Comparison of ENCODE assay signal across 8 cellular contexts in genomic region chr20:11891827-11892521, GRCh38. TPM values are rescaled to one million over a fixed set of nuclear protein-coding genes. Genes with fewer than 3 reads are reported as not detected.
DNase-seq lines count a peak whose midpoint lies in the region; ATAC-seq and TF ChIP-seq lines count a peak whose summit lies in the region.

No MANE protein-coding gene starts in this region.

- peak overlapping the region; percentile 80 for H3K4me2 ChIP-seq in IMR-90 (ENCODE audit: low read depth, low read length)

- peaks cover 8% of the 10 kb centered on the region for H3K36me3 Mint-ChIP-seq in progenitor cell of endocrine pancreas (ENCODE audit: insufficient read depth)

- no peaks in the 10 kb centered on the region for H3K27me3 Mint-ChIP-seq in progenitor cell of endocrine pancreas

- intact Hi-C loops in IMR-90 (cut with micrococcal nuclease), result loop anchor here (1.0 to 10.0 kb wide), 4 partner anchors 40 to 176 kb away; no protein-coding TSS in a partner anchor
- intact Hi-C loops in right cardiac atrium (cut with DNase I), result no loop called here

- H3K36me3 ChIP-seq in BJ (ENCODE audit: control insufficient read depth, insufficient read depth, low read length) (no peaks in the 10 kb centered on the region), IMR-90 (ENCODE audit: control insufficient read depth, insufficient read depth, low read length) (no peaks in the 10 kb centered on the region)

- H3K14ac ChIP-seq in IMR-90 (replicated peaks; ENCODE audit: low read depth, low read length), result peak overlapping the region; percentile 69

- peak overlapping the region; percentile 85 for H3K23ac ChIP-seq in IMR-90 (ENCODE audit: low read depth, low read length)

- no peak overlapping the region for H2AK5ac ChIP-seq in IMR-90 (ENCODE audit: low read depth, low read length)

- no peak overlapping the region for H2AK9ac ChIP-seq in IMR-90 (replicated peaks; ENCODE audit: low read depth, low read length, poor library complexity)

- H3K4me1 ChIP-seq in IMR-90 (ENCODE audit: control insufficient read depth, insufficient read depth, low read length) (peaks cover 6% of the 10 kb centered on the region; the same call in 1 of the 2 replicates), right cardiac atrium (ENCODE audit: control insufficient read depth, insufficient read depth, low read length) (peaks cover 7% of the 10 kb centered on the region)

- ATAC-seq in GM19328 (IDR thresholded peaks at IDR 0.05; ENCODE audit: unreplicated experiment) (peak; percentile 48), IMR-90 (ENCODE audit: low read depth) (peak; percentile 8; the same call in 1 of the 2 replicates), right cardiac atrium (peak; percentile 40 to 48), GM19324 (IDR thresholded peaks at IDR 0.05; ENCODE audit: low FRiP score, unreplicated experiment) (no peak)

- WGBS in IMR-90 (ENCODE audit: extremely low coverage in 2 of 2, insufficient read length in 1 of 2), 2 experiments, result no CpG with 5 or more reads among the region's 16 CpGs
- WGBS in right cardiac atrium, result under 1% methylated on average over 16 of the region's 16 CpGs

- no peak for TF ChIP-seq POLR2A in IMR-90 (IDR thresholded peaks at IDR 0.05; ENCODE audit: low read depth, low read length)

- dilution Hi-C loops in IMR-90 (cut with HindIII; ENCODE audit: low sequenced_read_pairs, unreplicated experiment), result no loop called here

- H3K18ac ChIP-seq in IMR-90 (ENCODE audit: low read depth, low read length), result peak overlapping the region; percentile 61

- H3K4me3 ChIP-seq in BJ (ENCODE audit: low read depth, low read length) (peak overlapping the region; percentile 56), IMR-90 (ENCODE audit: insufficient read depth, low read depth, low read length) (peak overlapping the region; percentile 85), right cardiac atrium (ENCODE audit: low read length) (peak overlapping the region; percentile 85)

- H3K27me3 ChIP-seq in BJ (ENCODE audit: control insufficient read depth, insufficient read depth, low read length), result no peaks in the 10 kb centered on the region
- no peaks in the 10 kb centered on the region for H3K27me3 ChIP-seq in IMR-90 (ENCODE audit: control insufficient read depth, insufficient read depth, low read length)
- no peaks in the 10 kb centered on the region for H3K27me3 ChIP-seq in right cardiac atrium (ENCODE audit: control insufficient read depth, insufficient read depth)

- TF ChIP-seq CTCF in BJ (IDR thresholded peaks at IDR 0.05; ENCODE audit: insufficient read depth, low read depth, low read length) (no peak), IMR-90 (conservative IDR thresholded peaks at IDR 0.05; ENCODE audit: low read depth, low read length) (no peak), progenitor cell of endocrine pancreas (IDR thresholded peaks at IDR 0.05; ENCODE audit: unreplicated experiment) (no peak)

- H3K9me1 ChIP-seq in IMR-90 (ENCODE audit: insufficient read depth, low read length), result peaks cover 9% of the 10 kb centered on the region

- peak overlapping the region; percentile 56 for H3K56ac ChIP-seq in IMR-90 (ENCODE audit: extremely low read depth, insufficient read depth, low read length)

- peak overlapping the region; percentile 61 for H3K9ac ChIP-seq in IMR-90 (ENCODE audit: low read depth, low read length)

- H3K9me3 ChIP-seq in IMR-90 (ENCODE audit: control insufficient read depth, insufficient read depth, low read length) (no peaks in the 10 kb centered on the region), right cardiac atrium (ENCODE audit: control insufficient read depth, low read length) (no peaks in the 10 kb centered on the region)

- peak overlapping the region; percentile 95 for H3K27ac Mint-ChIP-seq in progenitor cell of endocrine pancreas

- H3K79me1 ChIP-seq in IMR-90 (ENCODE audit: low read depth in 1 of 2, low read length in 2 of 2), result peaks cover 12 to 40% of the 10 kb centered on the region in 2 experiments

- in situ Hi-C loops in IMR-90 (cut with MboI; ENCODE audit: low sequenced_read_pairs), result loop anchor here (10.0 kb wide), 1 partner anchor 77 kb away; no protein-coding TSS in a partner anchor

- H2BK20ac ChIP-seq in IMR-90 (ENCODE audit: low read depth, low read length), result no peak overlapping the region

- no peak for TF ChIP-seq RAD21 in IMR-90 (IDR thresholded peaks at IDR 0.05; ENCODE audit: low read length)

- peak overlapping the region; percentile 79 for H3K27ac ChIP-seq in IMR-90 (ENCODE audit: insufficient read depth, low read length)
- peak overlapping the region; percentile 96 for H3K27ac ChIP-seq in angular gyrus (ENCODE audit: low read depth, low read length)
- H3K27ac ChIP-seq in right cardiac atrium (ENCODE audit: low read length), result peak overlapping the region; percentile 69

- peaks cover 8% of the 10 kb centered on the region; the same call in 1 of the 2 replicates for H4K20me1 ChIP-seq in IMR-90 (ENCODE audit: insufficient read depth, low read length)

- H3K4me1 Mint-ChIP-seq in progenitor cell of endocrine pancreas (ENCODE audit: low read depth), result peaks cover 26% of the 10 kb centered on the region

- TSS peak; percentile 36 for BruUV-seq in IMR-90 (replicated peaks; lab: Mats Ljungman, UMichigan)

- H2BK120ac ChIP-seq in IMR-90 (ENCODE audit: low read depth, low read length), result peak overlapping the region; percentile 65; the same call in 1 of the 2 replicates

- H4K8ac ChIP-seq in IMR-90 (ENCODE audit: low read depth in 2 of 2, low read length in 2 of 2), result peak overlapping the region in 1 of 2 experiments; percentile 68; a peak in 1 of 4 replicates

- DNase-seq in BJ (ENCODE audit: low read depth), result no peak
- DNase-seq in IMR-90, result peak; percentile 62
- peak; percentile 55 to 75 (median 65) for DNase-seq in right cardiac atrium
- DNase-seq in progenitor cell of endocrine pancreas (ENCODE audit: low spot score, unreplicated experiment), result peak; percentile 49

- POLR2A ChIA-PET in BJ (lab: Charles Lee), result no interaction called here
- POLR2A ChIA-PET in IMR-90 (lab: Charles Lee; ENCODE audit: unreplicated experiment), result no interaction called here

- CTCF ChIA-PET in BJ (lab: Yijun Ruan, JAX) (interaction anchor here (0.6 kb wide), 2 partner anchors 192 to 218 kb away, joined by 3 to 4 read pairs; no protein-coding TSS in a partner anchor), IMR-90 (lab: Yijun Ruan, JAX) (no interaction called here)

- peak overlapping the region; percentile 86 for H3K4me3 Mint-ChIP-seq in progenitor cell of endocrine pancreas (ENCODE audit: low read depth)

- H2BK5ac ChIP-seq in IMR-90 (ENCODE audit: low read depth, low read length, poor library complexity, severe bottlenecking), result peak overlapping the region; percentile 84

- H2BK15ac ChIP-seq in IMR-90 (ENCODE audit: low read depth, low read length), result peak overlapping the region; percentile 18; the same call in 1 of the 3 replicates

- no peak overlapping the region; the same call in 1 of the 2 replicates for H4K5ac ChIP-seq in IMR-90 (ENCODE audit: low read depth, low read length)

- H2AFZ ChIP-seq in IMR-90 (replicated peaks; ENCODE audit: low read length, poor library complexity), result no peak overlapping the region

- H3K9me3 Mint-ChIP-seq in progenitor cell of endocrine pancreas (ENCODE audit: low read depth), result peaks cover 13% of the 10 kb centered on the region

- peak overlapping the region; percentile 80 for H3K4ac ChIP-seq in IMR-90 (ENCODE audit: low read depth, low read length)

- H4K91ac ChIP-seq in IMR-90 (ENCODE audit: insufficient read depth, low read depth, low read length), result peak overlapping the region; percentile 60

TF ChIP-seq in IMR-90, 13 proteins besides CTCF, POLR2A, EP300 and RAD21:
- TF ChIP-seq RCOR1 (IDR thresholded peaks at IDR 0.05; ENCODE audit: insufficient replicate concordance, low read length) (no peak), ELK1 (IDR thresholded peaks at IDR 0.05; ENCODE audit: borderline replicate concordance, low read depth, low read length) (no peak), MAFK (IDR thresholded peaks at IDR 0.05; ENCODE audit: low read depth, low read length) (no peak)
TF ChIP-seq in IMR-90: peak in this region for 0.

TF ChIP-seq in PFSK-1, 5 proteins besides CTCF, POLR2A, EP300 and RAD21:
- TF ChIP-seq TAF1 (IDR thresholded peaks at IDR 0.05; ENCODE audit: borderline replicate concordance, insufficient read depth, low read length), result no peak
- peak; percentile 60; the same call in 1 of the 2 replicates for TF ChIP-seq SIN3A (IDR thresholded peaks at IDR 0.05; ENCODE audit: borderline replicate concordance, insufficient read depth, low read length)

RNA-seq across cellular contexts. Expression of gene BTBD3, which starts 25.7 kb away (rescaled TPM):
- polyA plus RNA-seq in BJ (2011; rRNA removed) (21.3 and 30.2 TPM in 2 replicates), IMR-90 (2012; rRNA removed) (21.2 and 22.7 TPM in 2 replicates), right cardiac atrium (8.7 TPM)
- 28.1 and 29.2 TPM in 2 replicates for polyA minus RNA-seq in BJ (2011; rRNA and poly(A)+ RNA removed)
- total RNA-seq in IMR-90 (2012; rRNA removed) (44.6 and 44.7 TPM in 2 replicates), right cardiac atrium (10 to 100 TPM; 24.2 to 34.5 (median 27.8) TPM), progenitor cell of endocrine pancreas (98.9 and 104 TPM in 2 replicates)
- polyA plus RNA-seq in IMR-90 (2012; cell fraction: cytosol; rRNA removed), result 10.2 and 20.0 TPM in 2 replicates
- polyA plus RNA-seq in IMR-90 (2012; cell fraction: nucleus; rRNA removed; ENCODE audit: low replicate concordance), result 22.0 and 45.5 TPM in 2 replicates
- polyA plus RNA-seq in PFSK-1 (2012; ENCODE audit: insufficient read length, low read depth), result 11.5 TPM
